22 cellular contexts compared by ENCODE assay signal in the genomic region with DNA sequence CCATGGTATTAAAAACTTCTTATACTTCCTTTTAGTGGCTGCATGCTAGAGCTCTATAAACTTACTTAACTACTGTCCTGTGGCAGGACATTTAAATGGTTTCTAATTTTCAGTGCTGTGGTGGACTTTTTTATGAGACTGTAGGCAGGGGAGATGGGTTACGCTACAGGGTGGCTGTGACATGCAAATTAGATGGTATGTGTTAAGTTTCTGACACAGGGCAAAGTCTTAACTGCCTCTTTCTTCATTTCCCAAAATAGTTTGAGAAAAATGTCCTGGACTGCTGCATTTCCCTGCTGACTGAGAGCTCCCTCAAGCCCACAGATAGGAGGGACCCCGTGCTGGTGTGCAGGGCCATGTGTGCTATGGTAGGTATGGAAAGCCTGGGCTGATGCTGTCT. TPM values are rescaled to one million over a fixed set of nuclear protein-coding genes. Genes with fewer than 3 reads are reported as not detected.
"Had no signal": no experiment of that assay in that cellular context is flagged by ENCODE, and none has a peak within 500 bp of the region (broad histone marks: within the 10 kb centered on the region; RNA-seq: fewer than 3 reads in every experiment).

No MANE protein-coding gene starts in this region.

- ATAC-seq: activated CD8-positive, alpha-beta T cell treated with anti-CD3 and anti-CD28 coated beads, Interleukin-2, amount 10 ng/mL, durations not matched to agents 7 days and 5 days; WTC11 had no signal

- H3K4me1 ChIP-seq: adrenal gland, Peyer's patch had no signal

- H3K27me3 ChIP-seq: MG63, Peyer's patch had no signal

- H3K27ac ChIP-seq: adrenal gland, Peyer's patch had no signal

- H3K36me3 ChIP-seq: adrenal gland, MG63, Peyer's patch had no signal

- H3K4me3 ChIP-seq: adrenal gland, MG63, Peyer's patch had no signal

- H3K9me3 ChIP-seq: adrenal gland, MG63, Peyer's patch had no signal

- DNase-seq: activated CD4-positive, alpha-beta T cell treated with anti-CD3 and anti-CD28 coated beads for 48 hours; activated CD4-positive, alpha-beta T cell treated with anti-CD3 and anti-CD28 coated beads, Interleukin-2, amount 50 U/mL, for 4 hours; activated CD4-positive, CD25-positive, alpha-beta regulatory T cell treated with anti-CD3 and anti-CD28 coated beads, Interleukin-2, amount 50 U/mL, for 72 hours; activated CD8-positive, alpha-beta memory T cell treated with anti-CD3 and anti-CD28 coated beads, Interleukin-2, amount 50 U/mL, for 48 hours; activated CD8-positive, alpha-beta T cell treated with anti-CD3 and anti-CD28 coated beads, Interleukin-2, amount 10 ng/mL, durations not matched to agents 7 days and 5 days; activated naive CD4-positive, alpha-beta T cell treated with anti-CD3 and anti-CD28 coated beads, Interleukin-2, amount 50 U/mL, for 16 hours; activated naive CD8-positive, alpha-beta T cell treated with anti-CD3 and anti-CD28 coated beads, Interleukin-2, amount 10 ng/mL, durations not matched to agents 7 days and 5 days; activated T-cell treated with anti-CD3 and anti-CD28 coated beads, Interleukin-2, amount 50 U/mL, for 1 hour; adrenal gland; anterior cingulate cortex; cerebellar nuclear complex; MG63; NCI-H146; NCI-H187 treated with DMSO at 0.1 percent for 48 hours; NCI-H2081 treated with DMSO at 0.1 percent for 48 hours; NCI-H446; NCI-H524; Peyer's patch; SHP77 treated with DMSO at 0.1 percent for 48 hours had no signal

RNA-seq across cellular contexts. Expression of a gene that starts 22.0 kb away (rescaled TPM):
- total RNA-seq: activated CD8-positive, alpha-beta T cell treated with anti-CD3 and anti-CD28 coated beads, Interleukin-2, amount 10 ng/mL, durations not matched to agents 7 days and 5 days; activated naive CD8-positive, alpha-beta T cell treated with anti-CD3 and anti-CD28 coated beads, Interleukin-2, amount 10 ng/mL, durations not matched to agents 7 days and 5 days; cardiac septum; Peyer's patch; SK-MEL-5; WTC11 had no signal
